In genomic region chr11:60985501-60985900, GRCh38 we compare ENCODE assay signal across 11 cellular contexts.
DNase-seq lines count a peak whose midpoint lies in the region; ATAC-seq lines count a peak whose summit lies in the region.
"Had no signal": no experiment of that assay in that cellular context is flagged by ENCODE, and none has a peak within 500 bp of the region (broad histone marks: within the 10 kb centered on the region; RNA-seq: fewer than 3 reads in every experiment).

No MANE protein-coding gene starts in this region.

- H3K27me3 Mint-ChIP-seq in central memory CD8-positive, alpha-beta T cell, result no peaks in the 10 kb centered on the region
- H3K27me3 Mint-ChIP-seq in stimulated activated memory B cell treated with anti-CD40 and anti-IgM and Interleukin-4, amounts not matched to agents 10 μg/mL and 1 μg/mL and 100 μg/mL, for 72 hours, result no peaks in the 10 kb centered on the region
- H3K27me3 Mint-ChIP-seq: naive B cell had no signal

- H3K4me3 Mint-ChIP-seq in central memory CD8-positive, alpha-beta T cell, result peak overlapping the region; percentile 63
- H3K4me3 Mint-ChIP-seq in stimulated activated memory B cell treated with anti-CD40 and anti-IgM and Interleukin-4, amounts not matched to agents 10 μg/mL and 1 μg/mL and 100 μg/mL, for 72 hours, result no peak overlapping the region

- DNase-seq in activated T-cell treated with anti-CD3 and anti-CD28 coated beads, Interleukin-2, amount 50 U/mL, for 1 hour, result peak; percentile 36
- DNase-seq in activated T-cell treated with anti-CD3 and anti-CD28 coated beads for 4 hours (no peak), AG20443 (ENCODE audit: low spot score) (no peak), NCI-H1694 (lab: John Stamatoyannopoulos, UW) (no peak)
- peak; percentile 39 to 44 for DNase-seq in activated CD4-positive, alpha-beta T cell treated with anti-CD3 and anti-CD28 coated beads, Interleukin-2, amount 50 U/mL, for 48 hours
- DNase-seq in central memory CD8-positive, alpha-beta T cell (ENCODE audit: low spot score in 2 of 2), result no peak
- DNase-seq: NCI-H2107, NCI-H69 had no signal

- peak overlapping the region; percentile 92 for H3K27ac Mint-ChIP-seq in central memory CD8-positive, alpha-beta T cell (ENCODE audit: low read depth)
- H3K27ac Mint-ChIP-seq in stimulated activated memory B cell treated with anti-CD40 and anti-IgM and Interleukin-4, amounts not matched to agents 10 μg/mL and 1 μg/mL and 100 μg/mL, for 72 hours, result peak overlapping the region; percentile 84

- no peaks in the 10 kb centered on the region for H3K9me3 Mint-ChIP-seq in central memory CD8-positive, alpha-beta T cell
- no peaks in the 10 kb centered on the region for H3K9me3 Mint-ChIP-seq in stimulated activated memory B cell treated with anti-CD40 and anti-IgM and Interleukin-4, amounts not matched to agents 10 μg/mL and 1 μg/mL and 100 μg/mL, for 72 hours
- H3K9me3 Mint-ChIP-seq: naive B cell had no signal

- H3K36me3 Mint-ChIP-seq in central memory CD8-positive, alpha-beta T cell (ENCODE audit: insufficient read depth), result peaks cover 65% of the 10 kb centered on the region
- no peaks in the 10 kb centered on the region for H3K36me3 Mint-ChIP-seq in stimulated activated memory B cell treated with anti-CD40 and anti-IgM and Interleukin-4, amounts not matched to agents 10 μg/mL and 1 μg/mL and 100 μg/mL, for 72 hours
- H3K36me3 Mint-ChIP-seq: naive B cell had no signal

- no peak for ATAC-seq in central memory CD8-positive, alpha-beta T cell (replicated peaks; ENCODE audit: extremely low read depth, poor library complexity, severe bottlenecking)
- ATAC-seq in stimulated activated memory B cell treated with anti-CD40 and anti-IgM and Interleukin-4, amounts not matched to agents 10 μg/mL and 1 μg/mL and 100 μg/mL, for 72 hours, result no peak
- no peak for ATAC-seq in GM21367 (IDR thresholded peaks at IDR 0.05; ENCODE audit: unreplicated experiment)

- peaks cover 69% of the 10 kb centered on the region for H3K4me1 Mint-ChIP-seq in central memory CD8-positive, alpha-beta T cell
- peaks cover 46% of the 10 kb centered on the region for H3K4me1 Mint-ChIP-seq in stimulated activated memory B cell treated with anti-CD40 and anti-IgM and Interleukin-4, amounts not matched to agents 10 μg/mL and 1 μg/mL and 100 μg/mL, for 72 hours

Comparison
In these comparisons a context has a peak if more than half of its experiments do, and no peak if none do; other contexts are left out.
1. DNase-seq: peak in activated T-cell treated with anti-CD3 and anti-CD28 coated beads, Interleukin-2, amount 50 U/mL, for 1 hour (single experiment) and activated CD4-positive, alpha-beta T cell treated with anti-CD3 and anti-CD28 coated beads, Interleukin-2, amount 50 U/mL, for 48 hours (2 of 2); none in activated T-cell treated with anti-CD3 and anti-CD28 coated beads for 4 hours (single experiment), central memory CD8-positive, alpha-beta T cell (0 of 2), AG20443 (single experiment) and NCI-H1694 (single experiment).